8 cellular contexts compared by ENCODE assay signal in genomic region chr2:119338826-119339561, GRCh38. TPM values are rescaled to one million over a fixed set of nuclear protein-coding genes. Genes with fewer than 3 reads are reported as not detected.
DNase-seq lines count a peak whose midpoint lies in the region; ATAC-seq and TF ChIP-seq lines count a peak whose summit lies in the region.

No MANE protein-coding gene starts in this region.

- no peaks in the 10 kb centered on the region for H3K9me3 ChIP-seq in CD4-positive, alpha-beta memory T cell (ENCODE audit: control insufficient read depth in 1 of 2, low read length in 2 of 2)
- H3K9me3 ChIP-seq in ascending aorta = no peaks in the 10 kb centered on the region

- DNase-seq in CD4-positive, alpha-beta memory T cell = peak; percentile 20 to 40 (median 39)
- DNase-seq in activated CD4-positive, alpha-beta memory T cell treated with anti-CD3 and anti-CD28 coated beads, Interleukin-2, amount 10 ng/mL, durations not matched to agents 7 days and 5 days = peak; percentile 63
- DNase-seq in posterior vena cava (ENCODE audit: low spot score) (peak; percentile 81), NCI-H2227 treated with DMSO at 0.1 percent for 48 hours (lab: John Stamatoyannopoulos, UW) (no peak), ascending aorta (ENCODE audit: low spot score in 2 of 2) (no peak), HPDE6-E6E7 (ENCODE audit: extremely low spot score) (no peak)

- H3K4me3 ChIP-seq in CD4-positive, alpha-beta memory T cell (ENCODE audit: low read length in 2 of 2) = no peak overlapping the region
- H3K4me3 ChIP-seq in ascending aorta = no peak overlapping the region

- no peak overlapping the region for H3K27ac ChIP-seq in CD4-positive, alpha-beta memory T cell (ENCODE audit: low read depth, low read length)
- H3K27ac ChIP-seq in ascending aorta = no peak overlapping the region

- intact Hi-C loops in CD4-positive, alpha-beta memory T cell (cut with micrococcal nuclease) = no loop called here
- intact Hi-C loops in posterior vena cava (cut with DNase I) = no loop called here
- intact Hi-C loops in ascending aorta (cut with DNase I) = no loop called here

- CTCF ChIA-PET in CD4-positive, alpha-beta memory T cell (lab: Charles Lee; ENCODE audit: partially characterized antibody) = interaction anchor here (0.6 to 1.7 kb wide), 2 partner anchors 1306 to 1336 kb away, joined by 3 to 4 read pairs; no protein-coding TSS in a partner anchor
- CTCF ChIA-PET in activated CD4-positive, alpha-beta memory T cell treated with anti-CD3 and anti-CD28 coated beads, Interleukin-2, amount 10 ng/mL, durations not matched to agents 7 days and 5 days (lab: Charles Lee) = interaction anchor here (0.6 to 0.7 kb wide), 2 partner anchors 22 to 26 kb away, joined by 4 read pairs; no protein-coding TSS in a partner anchor

- POLR2A ChIA-PET in CD4-positive, alpha-beta memory T cell (lab: Charles Lee; ENCODE audit: partially characterized antibody) = interaction anchor here (0.6 to 1.4 kb wide), 2 partner anchors 26 to 28 kb away, joined by 3 to 4 read pairs; partner anchors contain the start of genes C2orf76 and DBI
- POLR2A ChIA-PET in activated CD4-positive, alpha-beta memory T cell treated with anti-CD3 and anti-CD28 coated beads, Interleukin-2, amount 10 ng/mL, durations not matched to agents 7 days and 5 days (lab: Charles Lee) = interaction anchor here (2.7 kb wide), 1 partner anchor 28 kb away, joined by 21 read pairs; the partner anchor contains the start of genes C2orf76 and DBI

- TF ChIP-seq CTCF in ascending aorta (IDR thresholded peaks at IDR 0.05) = no peak

- H3K36me3 ChIP-seq in CD4-positive, alpha-beta memory T cell (ENCODE audit: insufficient read depth, low read length) = no peaks in the 10 kb centered on the region
- peaks cover 0 to 22% of the 10 kb centered on the region in 2 donors for H3K36me3 ChIP-seq in ascending aorta

- ATAC-seq in GM19455 (IDR thresholded peaks at IDR 0.05; ENCODE audit: unreplicated experiment) (peak; percentile 100), HG03460 (IDR thresholded peaks at IDR 0.05; ENCODE audit: unreplicated experiment) (peak; percentile 100)

- H3K27me3 Mint-ChIP-seq in CD4-positive, alpha-beta memory T cell = no peaks in the 10 kb centered on the region
- H3K27me3 Mint-ChIP-seq in activated CD4-positive, alpha-beta memory T cell treated with anti-CD3 and anti-CD28 coated beads, Interleukin-2, amount 10 ng/mL, durations not matched to agents 7 days and 5 days = no peaks in the 10 kb centered on the region

- H3K27me3 ChIP-seq in CD4-positive, alpha-beta memory T cell (ENCODE audit: insufficient read depth, low read length) = no peaks in the 10 kb centered on the region
- H3K27me3 ChIP-seq in ascending aorta = no peaks in the 10 kb centered on the region

- no peaks in the 10 kb centered on the region for H3K9me3 Mint-ChIP-seq in CD4-positive, alpha-beta memory T cell
- no peaks in the 10 kb centered on the region for H3K9me3 Mint-ChIP-seq in activated CD4-positive, alpha-beta memory T cell treated with anti-CD3 and anti-CD28 coated beads, Interleukin-2, amount 10 ng/mL, durations not matched to agents 7 days and 5 days

- H3K4me1 Mint-ChIP-seq in CD4-positive, alpha-beta memory T cell = peaks cover 9 to 12% (median 11%) of the 10 kb centered on the region in 4 donors
- H3K4me1 Mint-ChIP-seq in activated CD4-positive, alpha-beta memory T cell treated with anti-CD3 and anti-CD28 coated beads, Interleukin-2, amount 10 ng/mL, durations not matched to agents 7 days and 5 days = peaks cover 13% of the 10 kb centered on the region

- H3K27ac Mint-ChIP-seq in CD4-positive, alpha-beta memory T cell = peak overlapping the region in 5 of 7 donors; percentile 15 to 85 (median 36)
- H3K27ac Mint-ChIP-seq in activated CD4-positive, alpha-beta memory T cell treated with anti-CD3 and anti-CD28 coated beads, Interleukin-2, amount 10 ng/mL, durations not matched to agents 7 days and 5 days = no peak overlapping the region

- H3K36me3 Mint-ChIP-seq in CD4-positive, alpha-beta memory T cell = peaks cover 9 to 23% of the 10 kb centered on the region in 2 donors
- no peaks in the 10 kb centered on the region for H3K36me3 Mint-ChIP-seq in activated CD4-positive, alpha-beta memory T cell treated with anti-CD3 and anti-CD28 coated beads, Interleukin-2, amount 10 ng/mL, durations not matched to agents 7 days and 5 days (ENCODE audit: low read depth)

- H3K4me3 Mint-ChIP-seq in CD4-positive, alpha-beta memory T cell = peak overlapping the region in 5 of 8 donors; percentile 44 to 73 (median 68)
- no peak overlapping the region for H3K4me3 Mint-ChIP-seq in activated CD4-positive, alpha-beta memory T cell treated with anti-CD3 and anti-CD28 coated beads, Interleukin-2, amount 10 ng/mL, durations not matched to agents 7 days and 5 days

- H3K4me1 ChIP-seq in CD4-positive, alpha-beta memory T cell (ENCODE audit: insufficient read depth, low read length) = peaks cover 14% of the 10 kb centered on the region
- no peaks in the 10 kb centered on the region for H3K4me1 ChIP-seq in ascending aorta

RNA-seq across cellular contexts. Expression of gene C2orf76, which starts 27.6 kb away (rescaled TPM):
- total RNA-seq in CD4-positive, alpha-beta memory T cell = 1 to 10 TPM; 8.8 to 9.6 TPM
- polyA plus RNA-seq in CD4-positive, alpha-beta memory T cell = 10 to 100 TPM; 19.6 to 28.0 TPM
- total RNA-seq in activated CD4-positive, alpha-beta memory T cell treated with anti-CD3 and anti-CD28 coated beads, Interleukin-2, amount 10 ng/mL, durations not matched to agents 7 days and 5 days = 1 to 10 TPM; 6.9 to 7.1 TPM
- total RNA-seq in posterior vena cava (10 to 100 TPM in 1 of 2 donors, 1 to 10 TPM in 1; 9.2 to 12.1 TPM), ascending aorta (not detected)

RNA-seq across cellular contexts. Expression of gene DBI, which starts 27.8 kb away (rescaled TPM):
- total RNA-seq in CD4-positive, alpha-beta memory T cell = 10 to 100 TPM; 44.7 to 51.5 TPM
- 100 to 1,000 TPM; 289 to 384 TPM for polyA plus RNA-seq in CD4-positive, alpha-beta memory T cell
- 100 to 1,000 TPM; 142 to 150 TPM for total RNA-seq in activated CD4-positive, alpha-beta memory T cell treated with anti-CD3 and anti-CD28 coated beads, Interleukin-2, amount 10 ng/mL, durations not matched to agents 7 days and 5 days
- total RNA-seq in posterior vena cava = 10 to 100 TPM; 56.6 to 63.1 TPM
- total RNA-seq in ascending aorta = 11.2 TPM

Comparison
In these comparisons a context has a peak if more than half of its experiments do, and no peak if none do; other contexts are left out.
1. DNase-seq: peak in CD4-positive, alpha-beta memory T cell (5 of 5), activated CD4-positive, alpha-beta memory T cell treated with anti-CD3 and anti-CD28 coated beads, Interleukin-2, amount 10 ng/mL, durations not matched to agents 7 days and 5 days (single experiment) and posterior vena cava (single experiment); none in NCI-H2227 treated with DMSO at 0.1 percent for 48 hours (single experiment), ascending aorta (0 of 2) and HPDE6-E6E7 (single experiment).